Comparison of ENCODE assay signal across 2 cellular contexts in the genomic region with DNA sequence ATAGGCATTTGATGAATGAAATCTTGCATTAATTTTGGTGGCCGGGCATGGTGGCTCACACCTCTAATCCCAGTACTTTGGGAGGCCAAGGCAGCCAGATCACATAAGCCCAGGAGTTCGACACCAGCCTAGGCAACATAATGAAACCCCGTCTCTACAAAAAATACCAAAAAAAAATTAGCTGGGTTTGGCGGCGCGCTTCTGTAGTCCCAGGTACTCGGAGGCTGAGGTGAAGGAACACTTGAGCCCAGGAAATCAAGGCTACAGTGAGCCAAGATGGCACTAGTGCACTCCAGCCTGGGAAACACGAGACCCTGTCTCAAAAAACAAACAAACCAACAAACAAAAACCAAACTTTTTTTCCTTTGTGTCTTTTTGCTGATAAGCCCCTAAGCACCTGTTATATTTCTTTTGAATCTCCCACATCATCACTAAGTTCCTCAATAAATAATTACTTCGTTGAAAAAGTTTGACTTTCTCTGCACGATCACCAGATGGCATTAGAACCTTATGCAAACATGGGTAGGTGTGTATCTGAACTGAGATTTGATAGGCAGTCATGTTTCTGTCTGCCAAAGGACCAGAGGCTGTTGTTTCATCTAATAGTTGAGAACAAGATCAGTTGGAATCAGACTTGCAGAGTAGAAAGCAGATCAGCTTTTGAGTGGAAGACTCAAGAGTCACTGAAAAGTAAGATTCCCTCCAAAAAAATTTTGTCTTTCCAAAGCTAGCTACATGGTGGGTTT.
TF ChIP-seq lines count a peak whose summit lies in the region.

No MANE protein-coding gene starts in this region.

TF ChIP-seq in IMR-90, 13 proteins besides CTCF, POLR2A, EP300 and RAD21:
- TF ChIP-seq, protein P1, sequence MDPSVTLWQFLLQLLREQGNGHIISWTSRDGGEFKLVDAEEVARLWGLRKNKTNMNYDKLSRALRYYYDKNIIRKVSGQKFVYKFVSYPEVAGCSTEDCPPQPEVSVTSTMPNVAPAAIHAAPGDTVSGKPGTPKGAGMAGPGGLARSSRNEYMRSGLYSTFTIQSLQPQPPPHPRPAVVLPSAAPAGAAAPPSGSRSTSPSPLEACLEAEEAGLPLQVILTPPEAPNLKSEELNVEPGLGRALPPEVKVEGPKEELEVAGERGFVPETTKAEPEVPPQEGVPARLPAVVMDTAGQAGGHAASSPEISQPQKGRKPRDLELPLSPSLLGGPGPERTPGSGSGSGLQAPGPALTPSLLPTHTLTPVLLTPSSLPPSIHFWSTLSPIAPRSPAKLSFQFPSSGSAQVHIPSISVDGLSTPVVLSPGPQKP (IDR thresholded peaks at IDR 0.05; ENCODE audit: borderline replicate concordance, low read depth, low read length), result no peak
- TF ChIP-seq RCOR1 (IDR thresholded peaks at IDR 0.05; ENCODE audit: insufficient replicate concordance, low read length), result no peak
- TF ChIP-seq MAZ (IDR thresholded peaks at IDR 0.05; ENCODE audit: borderline replicate concordance, low read depth, low read length), result no peak
- TF ChIP-seq MAFK (IDR thresholded peaks at IDR 0.05; ENCODE audit: low read depth, low read length), result no peak
- TF ChIP-seq SMC3 (IDR thresholded peaks at IDR 0.05; ENCODE audit: low read depth, low read length), result no peak
- TF ChIP-seq MXI1 (IDR thresholded peaks at IDR 0.05; ENCODE audit: borderline replicate concordance, low read depth, low read length), result no peak
- TF ChIP-seq FOS (IDR thresholded peaks at IDR 0.05; ENCODE audit: low read depth, low read length), result no peak
- TF ChIP-seq RFX5 (IDR thresholded peaks at IDR 0.05; ENCODE audit: low read depth, low read length), result no peak
- TF ChIP-seq CEBPB (IDR thresholded peaks at IDR 0.05; ENCODE audit: low read depth, low read length), result no peak
- TF ChIP-seq CHD1 (IDR thresholded peaks at IDR 0.05; ENCODE audit: low read depth, low read length), result no peak
- no peak for TF ChIP-seq BHLHE40 (IDR thresholded peaks at IDR 0.05; ENCODE audit: low read depth, low read length)
- TF ChIP-seq NFE2L2 (IDR thresholded peaks at IDR 0.05; ENCODE audit: low read depth, low read length), result no peak
- TF ChIP-seq, protein P2, sequence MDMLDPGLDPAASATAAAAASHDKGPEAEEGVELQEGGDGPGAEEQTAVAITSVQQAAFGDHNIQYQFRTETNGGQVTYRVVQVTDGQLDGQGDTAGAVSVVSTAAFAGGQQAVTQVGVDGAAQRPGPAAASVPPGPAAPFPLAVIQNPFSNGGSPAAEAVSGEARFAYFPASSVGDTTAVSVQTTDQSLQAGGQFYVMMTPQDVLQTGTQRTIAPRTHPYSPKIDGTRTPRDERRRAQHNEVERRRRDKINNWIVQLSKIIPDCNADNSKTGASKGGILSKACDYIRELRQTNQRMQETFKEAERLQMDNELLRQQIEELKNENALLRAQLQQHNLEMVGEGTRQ (IDR thresholded peaks at IDR 0.05; ENCODE audit: low read depth, low read length), result no peak

TF ChIP-seq in liver, 16 proteins besides CTCF, POLR2A, EP300 and RAD21:
- TF ChIP-seq FOXA2 (IDR thresholded peaks at IDR 0.05) (no peak), NR2F2 (IDR thresholded peaks at IDR 0.05) (no peak), SP1 (IDR thresholded peaks at IDR 0.05) (no peak), GABPA (IDR thresholded peaks at IDR 0.05 in 1 of 2, conservative IDR thresholded peaks at IDR 0.05 in 1 of 2) (no peak), HNF4G (IDR thresholded peaks at IDR 0.05) (no peak), EGR1 (IDR thresholded peaks at IDR 0.05; ENCODE audit: low read depth in 2 of 2) (no peak), TAF1 (conservative IDR thresholded peaks at IDR 0.05) (no peak), FOXA1 (IDR thresholded peaks at IDR 0.05) (no peak), YY1 (IDR thresholded peaks at IDR 0.05) (no peak), JUND (IDR thresholded peaks at IDR 0.05) (no peak), HNF4A (conservative IDR thresholded peaks at IDR 0.05) (no peak), RXRA (IDR thresholded peaks at IDR 0.05) (no peak)
- TF ChIP-seq, protein P3, sequence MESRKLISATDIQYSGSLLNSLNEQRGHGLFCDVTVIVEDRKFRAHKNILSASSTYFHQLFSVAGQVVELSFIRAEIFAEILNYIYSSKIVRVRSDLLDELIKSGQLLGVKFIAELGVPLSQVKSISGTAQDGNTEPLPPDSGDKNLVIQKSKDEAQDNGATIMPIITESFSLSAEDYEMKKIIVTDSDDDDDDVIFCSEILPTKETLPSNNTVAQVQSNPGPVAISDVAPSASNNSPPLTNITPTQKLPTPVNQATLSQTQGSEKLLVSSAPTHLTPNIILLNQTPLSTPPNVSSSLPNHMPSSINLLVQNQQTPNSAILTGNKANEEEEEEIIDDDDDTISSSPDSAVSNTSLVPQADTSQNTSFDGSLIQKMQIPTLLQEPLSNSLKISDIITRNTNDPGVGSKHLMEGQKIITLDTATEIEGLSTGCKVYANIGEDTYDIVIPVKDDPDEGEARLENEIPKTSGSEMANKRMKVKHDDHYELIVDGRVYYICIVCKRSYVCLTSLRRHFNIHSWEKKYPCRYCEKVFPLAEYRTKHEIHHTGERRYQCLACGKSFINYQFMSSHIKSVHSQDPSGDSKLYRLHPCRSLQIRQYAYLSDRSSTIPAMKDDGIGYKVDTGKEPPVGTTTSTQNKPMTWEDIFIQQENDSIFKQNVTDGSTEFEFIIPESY (IDR thresholded peaks at IDR 0.05), result no peak
- TF ChIP-seq, protein P4, sequence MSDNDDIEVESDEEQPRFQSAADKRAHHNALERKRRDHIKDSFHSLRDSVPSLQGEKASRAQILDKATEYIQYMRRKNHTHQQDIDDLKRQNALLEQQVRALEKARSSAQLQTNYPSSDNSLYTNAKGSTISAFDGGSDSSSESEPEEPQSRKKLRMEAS (IDR thresholded peaks at IDR 0.05), result no peak
- TF ChIP-seq, protein P5, sequence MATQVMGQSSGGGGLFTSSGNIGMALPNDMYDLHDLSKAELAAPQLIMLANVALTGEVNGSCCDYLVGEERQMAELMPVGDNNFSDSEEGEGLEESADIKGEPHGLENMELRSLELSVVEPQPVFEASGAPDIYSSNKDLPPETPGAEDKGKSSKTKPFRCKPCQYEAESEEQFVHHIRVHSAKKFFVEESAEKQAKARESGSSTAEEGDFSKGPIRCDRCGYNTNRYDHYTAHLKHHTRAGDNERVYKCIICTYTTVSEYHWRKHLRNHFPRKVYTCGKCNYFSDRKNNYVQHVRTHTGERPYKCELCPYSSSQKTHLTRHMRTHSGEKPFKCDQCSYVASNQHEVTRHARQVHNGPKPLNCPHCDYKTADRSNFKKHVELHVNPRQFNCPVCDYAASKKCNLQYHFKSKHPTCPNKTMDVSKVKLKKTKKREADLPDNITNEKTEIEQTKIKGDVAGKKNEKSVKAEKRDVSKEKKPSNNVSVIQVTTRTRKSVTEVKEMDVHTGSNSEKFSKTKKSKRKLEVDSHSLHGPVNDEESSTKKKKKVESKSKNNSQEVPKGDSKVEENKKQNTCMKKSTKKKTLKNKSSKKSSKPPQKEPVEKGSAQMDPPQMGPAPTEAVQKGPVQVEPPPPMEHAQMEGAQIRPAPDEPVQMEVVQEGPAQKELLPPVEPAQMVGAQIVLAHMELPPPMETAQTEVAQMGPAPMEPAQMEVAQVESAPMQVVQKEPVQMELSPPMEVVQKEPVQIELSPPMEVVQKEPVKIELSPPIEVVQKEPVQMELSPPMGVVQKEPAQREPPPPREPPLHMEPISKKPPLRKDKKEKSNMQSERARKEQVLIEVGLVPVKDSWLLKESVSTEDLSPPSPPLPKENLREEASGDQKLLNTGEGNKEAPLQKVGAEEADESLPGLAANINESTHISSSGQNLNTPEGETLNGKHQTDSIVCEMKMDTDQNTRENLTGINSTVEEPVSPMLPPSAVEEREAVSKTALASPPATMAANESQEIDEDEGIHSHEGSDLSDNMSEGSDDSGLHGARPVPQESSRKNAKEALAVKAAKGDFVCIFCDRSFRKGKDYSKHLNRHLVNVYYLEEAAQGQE (IDR thresholded peaks at IDR 0.05), result no peak
- TF ChIP-seq, protein P6, sequence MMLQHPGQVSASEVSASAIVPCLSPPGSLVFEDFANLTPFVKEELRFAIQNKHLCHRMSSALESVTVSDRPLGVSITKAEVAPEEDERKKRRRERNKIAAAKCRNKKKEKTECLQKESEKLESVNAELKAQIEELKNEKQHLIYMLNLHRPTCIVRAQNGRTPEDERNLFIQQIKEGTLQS (IDR thresholded peaks at IDR 0.05), result no peak
